Comparison of ENCODE assay signal across 19 cellular contexts in the genomic region with DNA sequence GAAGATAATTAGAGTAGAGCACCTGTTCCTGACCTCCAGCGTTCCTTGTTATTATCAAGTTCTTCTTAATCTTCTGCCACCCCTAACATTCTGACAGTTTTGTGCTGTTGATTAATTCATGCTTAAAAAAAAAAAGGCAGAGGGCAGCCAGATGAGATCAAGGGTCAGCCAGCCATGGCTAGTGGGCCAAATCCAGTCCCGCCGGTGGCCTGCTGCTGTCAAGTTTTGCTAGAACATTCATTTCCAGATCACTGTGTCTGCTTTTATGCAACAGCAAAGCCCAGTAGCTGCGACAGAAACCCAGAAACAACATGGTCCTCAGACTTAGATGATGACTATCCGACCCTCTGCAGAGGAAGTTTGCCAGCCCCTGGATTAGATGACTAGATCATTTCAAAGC.
"Had no signal": no experiment of that assay in that cellular context is flagged by ENCODE, and none has a peak within 500 bp of the region (broad histone marks: within the 10 kb centered on the region; RNA-seq: fewer than 3 reads in every experiment).

No MANE protein-coding gene starts in this region.

- DNase-seq: activated CD4-positive, alpha-beta T cell treated with anti-CD3 and anti-CD28 coated beads, Interleukin-2, amount 10 ng/mL, durations not matched to agents 24 days and 14 days; activated CD8-positive, alpha-beta memory T cell treated with anti-CD3 and anti-CD28 coated beads, Interleukin-2, amount 50 U/mL, for 4 hours; activated effector memory CD4-positive, alpha-beta T cell treated with anti-CD3 and anti-CD28 coated beads, Interleukin-2, amount 50 U/mL, for 16 hours; activated naive CD4-positive, alpha-beta T cell treated with anti-CD3 and anti-CD28 coated beads, Interleukin-2, amount 50 U/mL, for 16 hours; activated T-cell treated with anti-CD3 and anti-CD28 coated beads, Interleukin-2, amount 50 U/mL, for 72 hours; dermis blood vessel endothelial cell; foreskin fibroblast; hippocampal formation; left colon; mammary epithelial cell; psoas muscle; stimulated activated CD4-positive, alpha-beta T cell treated with anti-CD3 and anti-CD28 coated beads, Interleukin-4, amount 100 ng/mL, for 4 hours; T-helper 1 cell; T-helper 9 cell had no signal

- ATAC-seq: activated T-cell treated with anti-CD3 and anti-CD28 coated beads, Interleukin-2, amount 50 U/mL, for 72 hours; left colon; stimulated activated memory B cell treated with anti-CD40 and anti-IgM and Interleukin-4, amounts not matched to agents 10 μg/mL and 1 μg/mL and 100 μg/mL, for 72 hours had no signal

- H3K27ac Mint-ChIP-seq: activated CD4-positive, alpha-beta T cell treated with anti-CD3 and anti-CD28 coated beads, Interleukin-2, amount 10 ng/mL, durations not matched to agents 24 days and 14 days; activated T-cell treated with anti-CD3 and anti-CD28 coated beads, Interleukin-2, amount 50 U/mL, for 72 hours; stimulated activated memory B cell treated with anti-CD40 and anti-IgM and Interleukin-4, amounts not matched to agents 10 μg/mL and 1 μg/mL and 100 μg/mL, for 72 hours had no signal

- H3K27me3 ChIP-seq: ovary, sigmoid colon, tibial nerve had no signal

- H3K36me3 Mint-ChIP-seq: stimulated activated memory B cell treated with anti-CD40 and anti-IgM and Interleukin-4, amounts not matched to agents 10 μg/mL and 1 μg/mL and 100 μg/mL, for 72 hours had no signal

- H3K9me3 Mint-ChIP-seq: activated CD4-positive, alpha-beta T cell treated with anti-CD3 and anti-CD28 coated beads, Interleukin-2, amount 10 ng/mL, durations not matched to agents 24 days and 14 days; activated T-cell treated with anti-CD3 and anti-CD28 coated beads, Interleukin-2, amount 50 U/mL, for 72 hours; stimulated activated memory B cell treated with anti-CD40 and anti-IgM and Interleukin-4, amounts not matched to agents 10 μg/mL and 1 μg/mL and 100 μg/mL, for 72 hours had no signal

- H3K27me3 Mint-ChIP-seq: activated CD4-positive, alpha-beta T cell treated with anti-CD3 and anti-CD28 coated beads, Interleukin-2, amount 10 ng/mL, durations not matched to agents 24 days and 14 days; stimulated activated memory B cell treated with anti-CD40 and anti-IgM and Interleukin-4, amounts not matched to agents 10 μg/mL and 1 μg/mL and 100 μg/mL, for 72 hours had no signal

- H3K27ac ChIP-seq: epithelial cell of prostate, psoas muscle had no signal

- H3K4me3 Mint-ChIP-seq: activated CD4-positive, alpha-beta T cell treated with anti-CD3 and anti-CD28 coated beads, Interleukin-2, amount 10 ng/mL, durations not matched to agents 24 days and 14 days; activated T-cell treated with anti-CD3 and anti-CD28 coated beads, Interleukin-2, amount 50 U/mL, for 72 hours; stimulated activated memory B cell treated with anti-CD40 and anti-IgM and Interleukin-4, amounts not matched to agents 10 μg/mL and 1 μg/mL and 100 μg/mL, for 72 hours had no signal

- H3K36me3 ChIP-seq: ovary had no signal

- H3K9me3 ChIP-seq: ovary, psoas muscle, sigmoid colon, tibial nerve had no signal

- H3K4me3 ChIP-seq: ovary, psoas muscle, sigmoid colon, tibial nerve had no signal
